11 cellular contexts compared by ENCODE assay signal in genomic region chr16:49352923-49353322, GRCh38. TPM values are rescaled to one million over a fixed set of nuclear protein-coding genes. Genes with fewer than 3 reads are reported as not detected.
A peak's percentile ranks its signal among the peaks of the same experiment; 100 is the strongest.
DNase-seq lines count a peak whose midpoint lies in the region; ATAC-seq, FAIRE-seq and TF ChIP-seq lines count a peak whose summit lies in the region.
"Had no signal": no experiment of that assay in that cellular context is flagged by ENCODE, and none has a peak within 500 bp of the region (broad histone marks: within the 10 kb centered on the region; RNA-seq: fewer than 3 reads in every experiment).

No MANE protein-coding gene starts in this region.

- TF ChIP-seq CTCF in BE2C (IDR thresholded peaks at IDR 0.05; ENCODE audit: low read depth, low read length) (peak; percentile 77), GM12872 (IDR thresholded peaks at IDR 0.05; ENCODE audit: insufficient read depth, low read depth, low read length) (peak; percentile 62), PC-3 (conservative IDR thresholded peaks at IDR 0.05; ENCODE audit: low read depth, low read length) (peak; percentile 40; the same call in 1 of the 2 replicates), glutamatergic neuron (IDR thresholded peaks at IDR 0.05; ENCODE audit: partially characterized antibody, unreplicated experiment) (peak; percentile 17)

- CTCF ChIA-PET in PC-3 (lab: Charles Lee) = no interaction called here

- no peak overlapping the region for H3K27ac ChIP-seq in PC-3 (ENCODE audit: low read length)
- H3K27ac ChIP-seq: neutrophil, RWPE1 had no signal

- DNase-seq in BE2C (peak; percentile 57), PC-3 (peak; percentile 4), glutamatergic neuron (peak; percentile 61), HTR-8/SVneo (ENCODE audit: insufficient read length, low spot score) (no peak)
- DNase-seq in stimulated activated naive CD8-positive, alpha-beta T cell treated with anti-CD3 and anti-CD28 coated beads, Interleukin-15, amount 100 ng/mL, for 72 hours = no peak
- DNase-seq: aorta had no signal

- no peak overlapping the region for H3K9ac ChIP-seq in PC-3 (ENCODE audit: low read length)

- ATAC-seq in PC-3 (no peak), HG03045 (IDR thresholded peaks at IDR 0.05; ENCODE audit: unreplicated experiment) (no peak), HG02884 (IDR thresholded peaks at IDR 0.05; ENCODE audit: unreplicated experiment) (no peak)
- ATAC-seq in stimulated activated naive CD8-positive, alpha-beta T cell treated with anti-CD3 and anti-CD28 coated beads, Interleukin-15, amount 100 ng/mL, for 72 hours = no peak

- BruUV-seq in PC-3 (replicated peaks; lab: Mats Ljungman, UMichigan) = no TSS peak

- no peak overlapping the region for H2AFZ ChIP-seq in PC-3 (ENCODE audit: low read length)

- intact Hi-C loops in PC-3 (cut with micrococcal nuclease) = loop anchor here (5.0 kb wide), 1 partner anchor 521 kb away; no protein-coding TSS in a partner anchor

- no peak overlapping the region for H3K4me2 ChIP-seq in PC-3 (ENCODE audit: low read length)

- H3K9me3 Mint-ChIP-seq in glutamatergic neuron (ENCODE audit: unreplicated experiment) = peaks cover 1% of the 10 kb centered on the region
- H3K9me3 Mint-ChIP-seq in stimulated activated naive CD8-positive, alpha-beta T cell treated with anti-CD3 and anti-CD28 coated beads, Interleukin-15, amount 100 ng/mL, for 72 hours = no peaks in the 10 kb centered on the region

- POLR2A ChIA-PET in PC-3 (lab: Charles Lee; ENCODE audit: unreplicated experiment) = no interaction called here

- peaks cover 14% of the 10 kb centered on the region for H3K4me1 Mint-ChIP-seq in glutamatergic neuron (ENCODE audit: low read depth, unreplicated experiment)
- no peaks in the 10 kb centered on the region for H3K4me1 Mint-ChIP-seq in stimulated activated naive CD8-positive, alpha-beta T cell treated with anti-CD3 and anti-CD28 coated beads, Interleukin-15, amount 100 ng/mL, for 72 hours

- H3K36me3 ChIP-seq in BE2C (no peaks in the 10 kb centered on the region), PC-3 (ENCODE audit: low read depth, low read length) (no peaks in the 10 kb centered on the region)
- H3K36me3 ChIP-seq: neutrophil had no signal

- no peaks in the 10 kb centered on the region for H3K4me1 ChIP-seq in BE2C
- no peaks in the 10 kb centered on the region for H3K4me1 ChIP-seq in PC-3 (ENCODE audit: insufficient read depth, low read length)

- no peaks in the 10 kb centered on the region for H3K36me3 Mint-ChIP-seq in glutamatergic neuron (ENCODE audit: unreplicated experiment)

- H3K27me3 ChIP-seq in BE2C (peaks cover 31% of the 10 kb centered on the region), PC-3 (ENCODE audit: low read length) (no peaks in the 10 kb centered on the region; the same call in 1 of the 2 replicates)

- no peak overlapping the region for H3K4me3 Mint-ChIP-seq in glutamatergic neuron (ENCODE audit: unreplicated experiment)
- H3K4me3 Mint-ChIP-seq in stimulated activated naive CD8-positive, alpha-beta T cell treated with anti-CD3 and anti-CD28 coated beads, Interleukin-15, amount 100 ng/mL, for 72 hours = no peak overlapping the region

- peaks cover 5% of the 10 kb centered on the region for H3K27me3 Mint-ChIP-seq in glutamatergic neuron (ENCODE audit: unreplicated experiment)
- peaks cover 29% of the 10 kb centered on the region for H3K27me3 Mint-ChIP-seq in stimulated activated naive CD8-positive, alpha-beta T cell treated with anti-CD3 and anti-CD28 coated beads, Interleukin-15, amount 100 ng/mL, for 72 hours

- H3K9me3 ChIP-seq in BE2C = no peaks in the 10 kb centered on the region
- no peaks in the 10 kb centered on the region for H3K9me3 ChIP-seq in PC-3 (ENCODE audit: low read length)
- H3K9me3 ChIP-seq: neutrophil had no signal

- H4K20me1 ChIP-seq in PC-3 (ENCODE audit: low read length) = no peaks in the 10 kb centered on the region

- no peak overlapping the region for H3K4me3 ChIP-seq in BE2C (ENCODE audit: low read depth, low read length)
- H3K4me3 ChIP-seq in PC-3 (ENCODE audit: low read length) = no peak overlapping the region

- no peak overlapping the region for H3K27ac Mint-ChIP-seq in glutamatergic neuron (ENCODE audit: unreplicated experiment)
- no peak overlapping the region for H3K27ac Mint-ChIP-seq in stimulated activated naive CD8-positive, alpha-beta T cell treated with anti-CD3 and anti-CD28 coated beads, Interleukin-15, amount 100 ng/mL, for 72 hours

- H3K9me2 ChIP-seq in PC-3 (replicated peaks; ENCODE audit: low read length) = no peaks in the 10 kb centered on the region

- FAIRE-seq in HTR-8/SVneo (lab: Jason Lieb, UNC) = no peak

- no peaks in the 10 kb centered on the region for H3F3A ChIP-seq in PC-3 (ENCODE audit: low read length, unreplicated experiment)

- H3K79me2 ChIP-seq in PC-3 (ENCODE audit: low read length) = no peaks in the 10 kb centered on the region

RNA-seq across cellular contexts. Expression of gene C16orf78, which starts 20.7 kb away (rescaled TPM):
- polyA plus RNA-seq in BE2C (2012; ENCODE audit: insufficient read depth, insufficient read length, low read depth) = not detected
- total RNA-seq in PC-3 (2014; rRNA removed) (not detected in 2 replicates), glutamatergic neuron (ENCODE audit: unreplicated experiment) (not detected)
- total RNA-seq: aorta had no signal
- polyA plus RNA-seq: aorta had no signal

Comparison
In these comparisons a context has a peak if more than half of its experiments do, and no peak if none do; other contexts are left out.
1. DNase-seq: peak in BE2C (single experiment), PC-3 (single experiment) and glutamatergic neuron (single experiment); none in HTR-8/SVneo (single experiment) and stimulated activated naive CD8-positive, alpha-beta T cell treated with anti-CD3 and anti-CD28 coated beads, Interleukin-15, amount 100 ng/mL, for 72 hours (0 of 2).
2. CTCF ChIP-seq: peak in every context shown above with its lines; median percentile 77 in BE2C; 62 in GM12872; 40 in PC-3; 17 in glutamatergic neuron.